Comparison of ENCODE assay signal across 9 cellular contexts in the genomic region with DNA sequence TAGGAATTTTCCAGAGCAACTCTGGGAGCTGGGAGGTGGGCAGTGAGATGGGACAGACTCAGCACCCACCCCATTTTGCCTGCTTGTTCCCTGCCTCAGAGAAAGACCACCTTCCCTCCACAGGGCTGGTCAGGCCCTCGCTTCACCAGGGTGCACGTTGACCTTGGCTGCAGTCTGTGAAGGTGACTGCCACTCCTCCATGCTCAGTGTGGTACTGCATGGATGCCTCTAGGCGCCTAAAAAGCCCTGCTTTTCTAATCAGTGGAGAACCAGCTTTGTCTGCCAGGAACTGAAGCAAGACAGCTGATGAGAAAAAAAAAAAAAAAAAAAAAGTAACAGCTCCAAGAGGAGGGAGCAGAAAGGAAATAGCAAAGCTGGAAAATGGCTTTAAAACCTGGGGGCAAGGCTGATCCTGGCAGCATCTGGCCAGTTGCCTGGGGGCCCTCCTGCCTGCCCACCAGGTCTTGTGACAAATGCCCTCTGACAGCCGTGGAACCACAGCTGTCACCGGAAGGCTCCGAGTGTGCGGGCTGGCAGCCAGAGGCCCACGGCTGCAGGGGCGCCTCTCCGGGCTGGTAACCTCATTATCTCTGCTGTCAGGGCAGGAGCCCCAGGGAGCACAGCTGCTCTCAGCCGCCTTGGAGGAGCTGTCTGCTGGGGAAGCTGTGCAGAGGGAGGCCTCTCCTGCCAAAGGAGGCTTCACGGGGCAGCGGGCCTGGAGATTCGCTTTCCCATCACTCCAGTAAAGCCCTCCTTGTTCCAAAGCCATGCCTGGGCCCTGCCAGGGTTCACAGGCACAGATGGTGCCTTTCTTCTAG. TPM values are rescaled to one million over a fixed set of nuclear protein-coding genes. Genes with fewer than 3 reads are reported as not detected.
DNase-seq lines count a peak whose midpoint lies in the region; ATAC-seq and TF ChIP-seq lines count a peak whose summit lies in the region.
"Had no signal": no experiment of that assay in that cellular context is flagged by ENCODE, and none has a peak within 500 bp of the region (broad histone marks: within the 10 kb centered on the region; RNA-seq: fewer than 3 reads in every experiment).

No MANE protein-coding gene starts in this region.

- peak; percentile 32 for TF ChIP-seq CTCF in neural cell (IDR thresholded peaks at IDR 0.05; ENCODE audit: poor library complexity, severe bottlenecking)

- H3K4me2 ChIP-seq in neural cell (ENCODE audit: low read length) = peak overlapping the region; percentile 50

- TF ChIP-seq POLR2A in erythroblast (IDR thresholded peaks at IDR 0.05; ENCODE audit: low read length) = no peak

- H3K4me1 Mint-ChIP-seq in activated T-cell treated with anti-CD3 and anti-CD28 coated beads, Interleukin-2, amount 50 U/mL, for 72 hours (ENCODE audit: low read depth) = peaks cover 14% of the 10 kb centered on the region
- peaks cover 0 to 2% (median 0%) of the 10 kb centered on the region in 3 donors for H3K4me1 Mint-ChIP-seq in CD8-positive, alpha-beta memory T cell

- no peak overlapping the region for H3K4me3 Mint-ChIP-seq in activated T-cell treated with anti-CD3 and anti-CD28 coated beads, Interleukin-2, amount 50 U/mL, for 72 hours
- H3K4me3 Mint-ChIP-seq in CD8-positive, alpha-beta memory T cell = no peak overlapping the region
- H3K4me3 Mint-ChIP-seq: CD4-positive, alpha-beta T cell had no signal

- ATAC-seq in activated T-cell treated with anti-CD3 and anti-CD28 coated beads, Interleukin-2, amount 50 U/mL, for 72 hours (replicated peaks in 1 of 2) = peak; percentile 30 to 51

- peaks cover 7% of the 10 kb centered on the region for H3K27me3 Mint-ChIP-seq in activated T-cell treated with anti-CD3 and anti-CD28 coated beads, Interleukin-2, amount 50 U/mL, for 72 hours (ENCODE audit: low read depth)
- peaks cover 8% of the 10 kb centered on the region in 2 donors for H3K27me3 Mint-ChIP-seq in CD8-positive, alpha-beta memory T cell

- CTCF ChIA-PET in CD8-positive, alpha-beta memory T cell (lab: Charles Lee) = no interaction called here

- H3K4me1 ChIP-seq in CD8-positive, alpha-beta memory T cell (ENCODE audit: insufficient read depth, low read length) = no peaks in the 10 kb centered on the region

- H3K9me3 Mint-ChIP-seq in activated T-cell treated with anti-CD3 and anti-CD28 coated beads, Interleukin-2, amount 50 U/mL, for 72 hours = no peaks in the 10 kb centered on the region
- no peaks in the 10 kb centered on the region for H3K9me3 Mint-ChIP-seq in CD8-positive, alpha-beta memory T cell
- H3K9me3 Mint-ChIP-seq: CD4-positive, alpha-beta T cell had no signal

- no peaks in the 10 kb centered on the region for H3K36me3 Mint-ChIP-seq in activated T-cell treated with anti-CD3 and anti-CD28 coated beads, Interleukin-2, amount 50 U/mL, for 72 hours (ENCODE audit: insufficient read depth in 2 of 2)
- no peaks in the 10 kb centered on the region for H3K36me3 Mint-ChIP-seq in CD8-positive, alpha-beta memory T cell

- no peaks in the 10 kb centered on the region for H3K27me3 ChIP-seq in neural cell (ENCODE audit: insufficient read depth, low read depth, low read length)
- no peaks in the 10 kb centered on the region for H3K27me3 ChIP-seq in CD8-positive, alpha-beta memory T cell (ENCODE audit: insufficient read depth, low read length, poor library complexity, severe bottlenecking)

- H3K27ac ChIP-seq in neural cell (ENCODE audit: low read length) = peak overlapping the region; percentile 99
- no peak overlapping the region for H3K27ac ChIP-seq in CD8-positive, alpha-beta memory T cell (ENCODE audit: low read depth, low read length)

- no peak for DNase-seq in activated T-cell treated with anti-CD3 and anti-CD28 coated beads, Interleukin-2, amount 50 U/mL, for 72 hours
- no peak for DNase-seq in activated T-cell treated with anti-CD3 and anti-CD28 coated beads for 4 hours
- DNase-seq in NCI-H446 treated with DMSO at 0.1 percent for 48 hours (lab: John Stamatoyannopoulos, UW) = peak; percentile 99
- DNase-seq in erythroblast (lab: John Stamatoyannopoulos, UW) = peak; percentile 87 to 91
- no peak for DNase-seq in CD8-positive, alpha-beta memory T cell
- DNase-seq in effector CD8-positive, alpha-beta T cell (lab: John Stamatoyannopoulos, UW) = no peak
- no peak for DNase-seq in HuH-7 (ENCODE audit: low spot score)

- no peak overlapping the region for H2AFZ ChIP-seq in neural cell (ENCODE audit: low read depth, low read length)

- peak; percentile 87 for TF ChIP-seq EP300 in neural cell (conservative IDR thresholded peaks at IDR 0.05; ENCODE audit: poor library complexity, severe bottlenecking)

- no peaks in the 10 kb centered on the region for H3K9me2 ChIP-seq in neural cell (ENCODE audit: insufficient read depth, low read length)

- peaks cover 4% of the 10 kb centered on the region for H3F3A ChIP-seq in neural cell (ENCODE audit: insufficient read depth, low read length, poor library complexity, severe bottlenecking)

- H3K9me3 ChIP-seq in neural cell (ENCODE audit: low read length) = no peaks in the 10 kb centered on the region
- no peaks in the 10 kb centered on the region for H3K9me3 ChIP-seq in CD8-positive, alpha-beta memory T cell (ENCODE audit: low read length)

- POLR2A ChIA-PET in CD8-positive, alpha-beta memory T cell (lab: Charles Lee) = no interaction called here

- H3K79me2 ChIP-seq in neural cell (replicated peaks; ENCODE audit: insufficient read depth, low read length) = no peaks in the 10 kb centered on the region

- peak overlapping the region; percentile 81 for H3K9ac ChIP-seq in neural cell (ENCODE audit: low read length)

- peak overlapping the region; percentile 56 for H3K4me3 ChIP-seq in neural cell (ENCODE audit: low read length)
- H3K4me3 ChIP-seq in CD8-positive, alpha-beta memory T cell (ENCODE audit: low read length) = no peak overlapping the region

- peak; percentile 50 for TF ChIP-seq RAD21 in neural cell (conservative IDR thresholded peaks at IDR 0.05)

- no peaks in the 10 kb centered on the region for H3K36me3 ChIP-seq in neural cell (ENCODE audit: insufficient read depth, low read length)
- H3K36me3 ChIP-seq in CD8-positive, alpha-beta memory T cell (ENCODE audit: insufficient read depth, low read length) = no peaks in the 10 kb centered on the region

- no peaks in the 10 kb centered on the region for H4K20me1 ChIP-seq in neural cell (ENCODE audit: insufficient read depth)

- no peak overlapping the region for H3K27ac Mint-ChIP-seq in activated T-cell treated with anti-CD3 and anti-CD28 coated beads, Interleukin-2, amount 50 U/mL, for 72 hours
- peak overlapping the region in 1 of 8 donors; percentile 29 for H3K27ac Mint-ChIP-seq in CD8-positive, alpha-beta memory T cell
- H3K27ac Mint-ChIP-seq: CD4-positive, alpha-beta T cell had no signal

TF ChIP-seq in neural cell, 6 proteins besides CTCF, POLR2A, EP300 and RAD21:
- TF ChIP-seq POLR2AphosphoS5 (IDR thresholded peaks at IDR 0.05) (peak; percentile 75), MXI1 (conservative IDR thresholded peaks at IDR 0.05; ENCODE audit: poor library complexity, severe bottlenecking) (no peak), TAF1 (IDR thresholded peaks at IDR 0.05; ENCODE audit: low read depth) (peak; percentile 69), SMC3 (conservative IDR thresholded peaks at IDR 0.05; ENCODE audit: poor library complexity) (peak; percentile 60)
- TF ChIP-seq, protein P1, sequence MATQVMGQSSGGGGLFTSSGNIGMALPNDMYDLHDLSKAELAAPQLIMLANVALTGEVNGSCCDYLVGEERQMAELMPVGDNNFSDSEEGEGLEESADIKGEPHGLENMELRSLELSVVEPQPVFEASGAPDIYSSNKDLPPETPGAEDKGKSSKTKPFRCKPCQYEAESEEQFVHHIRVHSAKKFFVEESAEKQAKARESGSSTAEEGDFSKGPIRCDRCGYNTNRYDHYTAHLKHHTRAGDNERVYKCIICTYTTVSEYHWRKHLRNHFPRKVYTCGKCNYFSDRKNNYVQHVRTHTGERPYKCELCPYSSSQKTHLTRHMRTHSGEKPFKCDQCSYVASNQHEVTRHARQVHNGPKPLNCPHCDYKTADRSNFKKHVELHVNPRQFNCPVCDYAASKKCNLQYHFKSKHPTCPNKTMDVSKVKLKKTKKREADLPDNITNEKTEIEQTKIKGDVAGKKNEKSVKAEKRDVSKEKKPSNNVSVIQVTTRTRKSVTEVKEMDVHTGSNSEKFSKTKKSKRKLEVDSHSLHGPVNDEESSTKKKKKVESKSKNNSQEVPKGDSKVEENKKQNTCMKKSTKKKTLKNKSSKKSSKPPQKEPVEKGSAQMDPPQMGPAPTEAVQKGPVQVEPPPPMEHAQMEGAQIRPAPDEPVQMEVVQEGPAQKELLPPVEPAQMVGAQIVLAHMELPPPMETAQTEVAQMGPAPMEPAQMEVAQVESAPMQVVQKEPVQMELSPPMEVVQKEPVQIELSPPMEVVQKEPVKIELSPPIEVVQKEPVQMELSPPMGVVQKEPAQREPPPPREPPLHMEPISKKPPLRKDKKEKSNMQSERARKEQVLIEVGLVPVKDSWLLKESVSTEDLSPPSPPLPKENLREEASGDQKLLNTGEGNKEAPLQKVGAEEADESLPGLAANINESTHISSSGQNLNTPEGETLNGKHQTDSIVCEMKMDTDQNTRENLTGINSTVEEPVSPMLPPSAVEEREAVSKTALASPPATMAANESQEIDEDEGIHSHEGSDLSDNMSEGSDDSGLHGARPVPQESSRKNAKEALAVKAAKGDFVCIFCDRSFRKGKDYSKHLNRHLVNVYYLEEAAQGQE (IDR thresholded peaks at IDR 0.05; ENCODE audit: borderline replicate concordance) = peak; percentile 70
TF ChIP-seq in neural cell: peak in this region for 4.

RNA-seq across cellular contexts. Expression of a gene that starts 13.7 kb away (rescaled TPM):
- total RNA-seq in activated T-cell treated with anti-CD3 and anti-CD28 coated beads, Interleukin-2, amount 50 U/mL, for 72 hours = under 1 TPM; 0.02 to 0.07 TPM
- 0.50 and 1.4 TPM in 2 replicates for polyA plus RNA-seq in neural cell
- polyA minus RNA-seq in neural cell = 1.2 and 3.4 TPM in 2 replicates
- under 1 TPM; 0.22 to 0.49 TPM for total RNA-seq in CD8-positive, alpha-beta memory T cell
- polyA plus RNA-seq in CD8-positive, alpha-beta memory T cell = 0.10 TPM

Comparison
In these comparisons a context has a peak if more than half of its experiments do, and no peak if none do; other contexts are left out.
1. DNase-seq: peak in NCI-H446 treated with DMSO at 0.1 percent for 48 hours (single experiment) and erythroblast (2 of 2); none in activated T-cell treated with anti-CD3 and anti-CD28 coated beads, Interleukin-2, amount 50 U/mL, for 72 hours (0 of 2), activated T-cell treated with anti-CD3 and anti-CD28 coated beads for 4 hours (single experiment), CD8-positive, alpha-beta memory T cell (0 of 5), effector CD8-positive, alpha-beta T cell (single experiment) and HuH-7 (single experiment).